In the genomic region with DNA sequence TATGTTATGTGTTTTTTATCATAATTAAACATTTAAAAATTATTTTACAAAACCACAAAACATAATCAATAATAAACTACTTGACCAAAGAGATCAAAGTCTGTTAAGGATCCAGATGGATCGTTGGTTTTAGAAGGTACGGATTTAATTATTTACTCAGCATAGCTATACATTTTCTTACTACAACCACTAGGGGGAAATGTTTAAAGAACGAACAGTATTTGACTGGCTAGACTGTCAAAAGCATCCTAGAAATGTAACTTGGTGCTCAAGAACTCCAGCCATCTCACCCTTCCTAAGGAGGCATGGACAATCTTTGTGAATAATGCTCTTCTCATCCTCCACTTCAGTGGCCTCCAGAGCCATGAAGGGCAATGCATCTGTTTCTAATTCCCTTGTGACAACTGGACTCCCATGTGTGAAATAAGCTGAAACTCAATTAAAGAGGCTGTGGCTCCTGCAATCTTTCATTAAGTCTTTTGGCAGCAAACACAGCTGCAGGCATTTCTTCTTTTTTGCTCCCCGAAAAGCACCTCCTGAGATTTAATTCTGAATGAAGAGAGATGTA, we compare ENCODE assay signal across 9 cellular contexts.
DNase-seq lines count a peak whose midpoint lies in the region; ATAC-seq and TF ChIP-seq lines count a peak whose summit lies in the region.
"Had no signal": no experiment of that assay in that cellular context is flagged by ENCODE, and none has a peak within 500 bp of the region (broad histone marks: within the 10 kb centered on the region; RNA-seq: fewer than 3 reads in every experiment).

No MANE protein-coding gene starts in this region.

- H3K9ac ChIP-seq in Loucy (ENCODE audit: low read depth, low read length, poor library complexity, severe bottlenecking), result no peak overlapping the region

- H3F3A ChIP-seq in Loucy (ENCODE audit: low read depth), result no peaks in the 10 kb centered on the region

- no peak overlapping the region for H3K27ac Mint-ChIP-seq in chondrocyte (ENCODE audit: unreplicated experiment)

- H3K27me3 Mint-ChIP-seq in chondrocyte (ENCODE audit: low read depth), result peaks cover 12% of the 10 kb centered on the region

- no peak overlapping the region for H2AFZ ChIP-seq in Loucy (ENCODE audit: low read length)

- no peak for ATAC-seq in heart right ventricle
- no peak for ATAC-seq in heart left ventricle
- ATAC-seq in GM21723 (IDR thresholded peaks at IDR 0.05; ENCODE audit: unreplicated experiment), result no peak
- ATAC-seq in HG03045 (IDR thresholded peaks at IDR 0.05; ENCODE audit: unreplicated experiment), result no peak

- H3K4me3 Mint-ChIP-seq in chondrocyte (ENCODE audit: unreplicated experiment), result no peak overlapping the region

- DNase-seq in heart right ventricle (no peak), heart left ventricle (no peak), chondrocyte (ENCODE audit: low spot score) (no peak), AG08396 (ENCODE audit: low spot score) (no peak)
- DNase-seq in stimulated activated CD4-positive, alpha-beta T cell treated with anti-CD3 and anti-CD28 coated beads, Interleukin-1b, Interleukin-23, amount 100 ng/mL, for 48 hours, result no peak
- DNase-seq: DMS153 had no signal

- H3K36me3 Mint-ChIP-seq in chondrocyte (ENCODE audit: low read depth), result no peaks in the 10 kb centered on the region

- no peaks in the 10 kb centered on the region for H3K4me1 Mint-ChIP-seq in chondrocyte (ENCODE audit: low read depth)

- no peaks in the 10 kb centered on the region for H3K4me1 ChIP-seq in heart right ventricle
- no peaks in the 10 kb centered on the region for H3K4me1 ChIP-seq in heart left ventricle
- H3K4me1 ChIP-seq in Loucy (ENCODE audit: insufficient read depth, low read length, poor library complexity, severe bottlenecking), result no peaks in the 10 kb centered on the region

- H3K9me3 Mint-ChIP-seq in chondrocyte (ENCODE audit: low read depth), result no peaks in the 10 kb centered on the region

- H3K27ac ChIP-seq in heart right ventricle (no peak overlapping the region), heart left ventricle (no peak overlapping the region)

- TF ChIP-seq CTCF in heart right ventricle (IDR thresholded peaks at IDR 0.05) (peak in 6 of 9 donors; percentile 12 to 29 (median 24)), heart left ventricle (IDR thresholded peaks at IDR 0.05) (peak in 6 of 12 donors; percentile 8 to 30 (median 20)), Loucy (conservative IDR thresholded peaks at IDR 0.05; ENCODE audit: low read length) (peak; percentile 44), chondrocyte (IDR thresholded peaks at IDR 0.05) (peak; percentile 76)

- no peak overlapping the region for H3K4me2 ChIP-seq in Loucy (ENCODE audit: low read depth, low read length, poor library complexity, severe bottlenecking)

- H4K20me1 ChIP-seq in Loucy (ENCODE audit: insufficient read depth, low read length, poor library complexity, severe bottlenecking), result no peaks in the 10 kb centered on the region

- intact Hi-C loops in heart right ventricle (cut with DNase I), result loop anchor here in 1 of 10 donors (10.0 kb wide), 1 partner anchor 140 kb away; no protein-coding TSS in a partner anchor
- intact Hi-C loops in heart left ventricle (cut with DNase I), result loop anchor here in 2 of 10 donors (5.0 kb wide), 1 partner anchor 142 kb away; no protein-coding TSS in a partner anchor

- H3K27me3 ChIP-seq in heart right ventricle, result peaks cover 0 to 8% (median 0%) of the 10 kb centered on the region in 7 donors
- no peaks in the 10 kb centered on the region for H3K27me3 ChIP-seq in heart left ventricle
- H3K27me3 ChIP-seq in Loucy (ENCODE audit: insufficient read depth, low read length, poor library complexity, severe bottlenecking), result no peaks in the 10 kb centered on the region

- WGBS in heart right ventricle, 2 donors, result 39 to 48% methylated on average over 4 of the region's 4 CpGs
- 41 to 46% (median 43%) methylated on average over 4 of the region's 4 CpGs for WGBS in heart left ventricle, 4 donors

- H3K4me3 ChIP-seq in heart right ventricle (no peak overlapping the region), heart left ventricle (no peak overlapping the region), Loucy (ENCODE audit: low read length, poor library complexity, severe bottlenecking) (no peak overlapping the region)

- H3K79me2 ChIP-seq in Loucy (ENCODE audit: insufficient read depth, low read length), result no peaks in the 10 kb centered on the region

- H3K36me3 ChIP-seq in heart right ventricle (no peaks in the 10 kb centered on the region), heart left ventricle (no peaks in the 10 kb centered on the region), Loucy (ENCODE audit: insufficient read depth, low read length) (no peaks in the 10 kb centered on the region)

- H3K9me2 ChIP-seq in Loucy (replicated peaks; ENCODE audit: low read depth, low read length), result no peaks in the 10 kb centered on the region

- TF ChIP-seq POLR2A in heart left ventricle (IDR thresholded peaks at IDR 0.05), result no peak

- no peaks in the 10 kb centered on the region for H3K9me3 ChIP-seq in heart right ventricle
- H3K9me3 ChIP-seq in heart left ventricle, result peaks cover 0 to 6% (median 0%) of the 10 kb centered on the region in 12 donors
- H3K9me3 ChIP-seq in Loucy (ENCODE audit: insufficient read depth, low read depth, low read length), result no peaks in the 10 kb centered on the region
